9 cellular contexts compared by ENCODE assay signal in the genomic region with DNA sequence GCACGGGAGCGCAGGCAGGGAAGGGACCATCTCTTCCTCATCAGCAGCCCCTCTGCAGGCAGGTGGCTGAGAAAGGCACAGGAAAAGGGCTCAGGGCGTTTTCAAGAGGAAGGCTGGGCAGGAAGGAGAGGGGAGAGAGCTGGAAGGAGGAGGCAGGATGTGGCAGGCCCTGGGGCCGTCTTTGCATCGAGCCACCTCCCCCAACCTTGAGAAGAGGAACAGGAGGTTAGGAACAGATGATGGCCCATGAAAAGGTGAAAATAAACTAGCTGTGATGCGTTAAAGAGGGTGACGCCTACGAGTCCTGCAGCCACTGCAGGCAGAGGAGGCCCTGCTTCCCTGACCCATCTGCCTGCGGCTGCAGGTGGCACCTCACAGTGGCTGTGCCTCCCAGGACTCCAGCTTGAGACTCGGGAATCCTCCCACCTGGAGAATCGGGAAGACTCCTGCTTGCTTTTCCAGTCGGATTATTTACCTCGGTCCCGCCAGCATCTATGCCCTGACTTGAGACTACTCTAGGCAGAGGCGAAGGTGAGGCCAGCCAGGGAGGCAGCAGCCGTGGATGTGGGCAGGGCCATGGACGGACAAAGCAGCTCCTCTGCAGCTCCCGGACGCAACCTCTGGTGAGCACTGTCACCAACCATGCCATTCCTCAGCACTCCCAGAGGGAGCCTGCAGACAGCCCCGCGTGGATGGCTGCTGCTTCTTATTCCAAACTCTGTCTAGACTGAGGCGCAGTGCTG. TPM values are rescaled to one million over a fixed set of nuclear protein-coding genes. Genes with fewer than 3 reads are reported as not detected.
A peak's percentile ranks its signal among the peaks of the same experiment; 100 is the strongest.
DNase-seq lines count a peak whose midpoint lies in the region; ATAC-seq and TF ChIP-seq lines count a peak whose summit lies in the region.
"Had no signal": no experiment of that assay in that cellular context is flagged by ENCODE, and none has a peak within 500 bp of the region (broad histone marks: within the 10 kb centered on the region; RNA-seq: fewer than 3 reads in every experiment).

No MANE protein-coding gene starts in this region.

- no peak overlapping the region for H3K4me2 ChIP-seq in MM.1S (ENCODE audit: low read depth, low read length)

- no peak overlapping the region for H2AFZ ChIP-seq in MM.1S (ENCODE audit: low read length)

- H3K4me1 ChIP-seq in aorta (ENCODE audit: control insufficient read depth in 1 of 2, insufficient read depth in 2 of 2, low read length in 2 of 2) (no peaks in the 10 kb centered on the region), MM.1S (ENCODE audit: low read length) (no peaks in the 10 kb centered on the region)

- peak; percentile 24 for DNase-seq in stimulated activated CD4-positive, alpha-beta T cell treated with anti-CD3 and anti-CD28 coated beads, Interleukin-15, amount 100 ng/mL, for 24 hours
- DNase-seq in stimulated activated CD4-positive, alpha-beta T cell treated with anti-CD3 and anti-CD28 coated beads, Interleukin-4, amount 100 ng/mL, for 1 hour, result no peak
- DNase-seq in aorta, result peak in 1 of 2 donors; percentile 62
- no peak for DNase-seq in MM.1S
- DNase-seq in 8988T, result no peak
- no peak for DNase-seq in NCI-H1048 (lab: John Stamatoyannopoulos, UW)
- DNase-seq: T-helper 9 cell had no signal

- no peak overlapping the region for H3K9ac ChIP-seq in MM.1S (ENCODE audit: low read length)

- no peaks in the 10 kb centered on the region for H3K79me2 ChIP-seq in MM.1S (ENCODE audit: low read length)

- peak overlapping the region; percentile 51 for H3K4me3 Mint-ChIP-seq in activated T-helper 17 cell treated with anti-CD3 and anti-CD28 coated beads, Interleukin-2, amount 50 U/mL, for 72 hours

- peaks cover 1% of the 10 kb centered on the region for H3K9me3 ChIP-seq in aorta (ENCODE audit: control insufficient read depth, low read length)
- H3K9me3 ChIP-seq in MM.1S (replicated peaks; ENCODE audit: insufficient read depth, low read length), result no peaks in the 10 kb centered on the region

- H3K9me2 ChIP-seq in MM.1S (replicated peaks; ENCODE audit: insufficient read depth, low read length), result no peaks in the 10 kb centered on the region

- peak; percentile 85 for ATAC-seq in HG03342 (IDR thresholded peaks at IDR 0.05; ENCODE audit: unreplicated experiment)
- ATAC-seq in activated T-helper 17 cell treated with anti-CD3 and anti-CD28 coated beads, Interleukin-2, amount 50 U/mL, for 72 hours (replicated peaks), result peak; percentile 39
- peak; percentile 27 for ATAC-seq in aorta (ENCODE audit: low FRiP score)

- no peak for TF ChIP-seq CTCF in MM.1S (IDR thresholded peaks at IDR 0.05; ENCODE audit: low read length)

- H3K36me3 Mint-ChIP-seq in activated T-helper 17 cell treated with anti-CD3 and anti-CD28 coated beads, Interleukin-2, amount 50 U/mL, for 72 hours (ENCODE audit: low read depth), result peaks cover 19% of the 10 kb centered on the region

- H3F3A ChIP-seq in MM.1S (ENCODE audit: insufficient read depth, low read length), result no peaks in the 10 kb centered on the region

- H3K27me3 ChIP-seq in aorta (ENCODE audit: control insufficient read depth in 1 of 2, insufficient read depth in 2 of 2, low read length in 1 of 2) (no peaks in the 10 kb centered on the region), MM.1S (replicated peaks; ENCODE audit: insufficient read depth, low read length) (no peaks in the 10 kb centered on the region)

- H3K4me3 ChIP-seq in aorta (ENCODE audit: low read length in 2 of 2) (no peak overlapping the region), MM.1S (ENCODE audit: low read length) (no peak overlapping the region)

- intact Hi-C loops in aorta (cut with DNase I), result no loop called here

- WGBS in aorta, 2 donors, result 75 to 76% methylated on average over 22 of the region's 22 CpGs

- H3K4me1 Mint-ChIP-seq in activated T-helper 17 cell treated with anti-CD3 and anti-CD28 coated beads, Interleukin-2, amount 50 U/mL, for 72 hours, result peaks cover 9% of the 10 kb centered on the region

- H3K27ac Mint-ChIP-seq in activated T-helper 17 cell treated with anti-CD3 and anti-CD28 coated beads, Interleukin-2, amount 50 U/mL, for 72 hours, result peak overlapping the region; percentile 88

- H3K27ac ChIP-seq in aorta (ENCODE audit: low read depth in 1 of 2, low read length in 2 of 2) (no peak overlapping the region), MM.1S (ENCODE audit: low read length) (no peak overlapping the region)

- H4K20me1 ChIP-seq in MM.1S (ENCODE audit: insufficient read depth, low read length), result no peaks in the 10 kb centered on the region

- H3K36me3 ChIP-seq in aorta (ENCODE audit: control insufficient read depth in 1 of 2, insufficient read depth in 2 of 2, low read length in 1 of 2) (peaks cover 0 to 2% of the 10 kb centered on the region in 2 donors), MM.1S (replicated peaks; ENCODE audit: insufficient read depth, low read length) (no peaks in the 10 kb centered on the region)

- no peaks in the 10 kb centered on the region for H3K27me3 Mint-ChIP-seq in activated T-helper 17 cell treated with anti-CD3 and anti-CD28 coated beads, Interleukin-2, amount 50 U/mL, for 72 hours

- no peaks in the 10 kb centered on the region for H3K9me3 Mint-ChIP-seq in activated T-helper 17 cell treated with anti-CD3 and anti-CD28 coated beads, Interleukin-2, amount 50 U/mL, for 72 hours

RNA-seq across cellular contexts. Expression of a gene that starts 18.2 kb away (rescaled TPM):
- total RNA-seq in activated T-helper 17 cell treated with anti-CD3 and anti-CD28 coated beads, Interleukin-2, amount 50 U/mL, for 72 hours, result 10 to 100 TPM; 65.8 to 92.1 TPM
- 10 to 100 TPM; 29.0 to 33.6 TPM for total RNA-seq in aorta
- polyA plus RNA-seq in aorta, result 10 to 100 TPM; 44.7 to 54.1 TPM

Comparison
In these comparisons a context has a peak if more than half of its experiments do, and no peak if none do; other contexts are left out.
1. ATAC-seq: peak in every context shown above with its lines; median percentile 85 in HG03342; 39 in activated T-helper 17 cell treated with anti-CD3 and anti-CD28 coated beads, Interleukin-2, amount 50 U/mL, for 72 hours; 27 in aorta.